Comparison of ENCODE assay signal across 8 cellular contexts in genomic region chr22:42091446-42091764, GRCh38. TPM values are rescaled to one million over a fixed set of nuclear protein-coding genes. Genes with fewer than 3 reads are reported as not detected.
A peak's percentile ranks its signal among the peaks of the same experiment; 100 is the strongest.
DNase-seq lines count a peak whose midpoint lies in the region.

No MANE protein-coding gene starts in this region.

- peaks cover 9% of the 10 kb centered on the region for H3K36me3 Mint-ChIP-seq in activated naive CD4-positive, alpha-beta T cell treated with anti-CD3 and anti-CD28 coated beads, Interleukin-2, amount 50 U/mL, for 24 hours
- H3K36me3 Mint-ChIP-seq in immature natural killer cell: peaks cover 0 to 7% (median under 1%) of the 10 kb centered on the region in 3 donors

- peak; percentile 53 for DNase-seq in NCI-H748 (lab: John Stamatoyannopoulos, UW; ENCODE audit: unreplicated experiment)
- DNase-seq in NCI-H748 treated with DMSO at 0.1 percent for 48 hours (lab: John Stamatoyannopoulos, UW): no peak
- DNase-seq in immature natural killer cell: no peak
- DNase-seq in substantia nigra (lab: John Stamatoyannopoulos, UW): no peak
- no peak for DNase-seq in HPDE6-E6E7 (ENCODE audit: extremely low spot score)
- no peak for DNase-seq in activated effector memory CD4-positive, alpha-beta T cell treated with anti-CD3 and anti-CD28 coated beads, Interleukin-2, amount 50 U/mL, for 16 hours
- DNase-seq in DMS79 treated with DMSO at 0.1 percent for 48 hours (lab: John Stamatoyannopoulos, UW): no peak

- H3K9me3 Mint-ChIP-seq in activated naive CD4-positive, alpha-beta T cell treated with anti-CD3 and anti-CD28 coated beads, Interleukin-2, amount 50 U/mL, for 24 hours: no peaks in the 10 kb centered on the region
- no peaks in the 10 kb centered on the region for H3K9me3 Mint-ChIP-seq in immature natural killer cell

- H3K4me3 Mint-ChIP-seq in activated naive CD4-positive, alpha-beta T cell treated with anti-CD3 and anti-CD28 coated beads, Interleukin-2, amount 50 U/mL, for 24 hours: peak overlapping the region; percentile 97
- peak overlapping the region; percentile 98 to 99 (median 98) for H3K4me3 Mint-ChIP-seq in immature natural killer cell

- H3K27me3 Mint-ChIP-seq in activated naive CD4-positive, alpha-beta T cell treated with anti-CD3 and anti-CD28 coated beads, Interleukin-2, amount 50 U/mL, for 24 hours: no peaks in the 10 kb centered on the region
- peaks cover 4 to 14% (median 10%) of the 10 kb centered on the region in 3 donors for H3K27me3 Mint-ChIP-seq in immature natural killer cell (ENCODE audit: low read depth in 3 of 3)

- peak overlapping the region; percentile 55 for H3K27ac Mint-ChIP-seq in activated naive CD4-positive, alpha-beta T cell treated with anti-CD3 and anti-CD28 coated beads, Interleukin-2, amount 50 U/mL, for 24 hours
- peak overlapping the region; percentile 97 to 99 (median 99) for H3K27ac Mint-ChIP-seq in immature natural killer cell

- H3K4me1 Mint-ChIP-seq in activated naive CD4-positive, alpha-beta T cell treated with anti-CD3 and anti-CD28 coated beads, Interleukin-2, amount 50 U/mL, for 24 hours: peaks cover 40% of the 10 kb centered on the region
- peaks cover 34 to 37% of the 10 kb centered on the region in 2 donors for H3K4me1 Mint-ChIP-seq in immature natural killer cell

- H3K27ac ChIP-seq in substantia nigra (ENCODE audit: low read depth, low read length, poor library complexity, severe bottlenecking): peak overlapping the region; percentile 82

RNA-seq across cellular contexts. Expression of gene NDUFA6, which starts 0.8 kb away (rescaled TPM):
- 100 to 1,000 TPM; 148 to 227 (median 214) TPM for polyA plus RNA-seq in immature natural killer cell

RNA-seq across cellular contexts. Expression of gene SMDT1, which starts 11.9 kb away (rescaled TPM):
- 100 to 1,000 TPM; 158 to 284 (median 174) TPM for polyA plus RNA-seq in immature natural killer cell

RNA-seq across cellular contexts. Expression of gene PHETA2, which starts 17.4 kb away (rescaled TPM):
- 1 to 10 TPM in 2 of 3 donors, under 1 TPM in 1; 0.78 to 2.1 (median 1.2) TPM for polyA plus RNA-seq in immature natural killer cell

RNA-seq across cellular contexts. Expression of gene NAGA, which starts 20.8 kb away (rescaled TPM):
- polyA plus RNA-seq in immature natural killer cell: 10 to 100 TPM; 17.5 to 30.5 (median 24.4) TPM

RNA-seq across cellular contexts. Expression of gene CYP2D6, which starts 39.2 kb away (rescaled TPM):
- not detected for polyA plus RNA-seq in immature natural killer cell
